ENCODE assay signal across 16 cellular contexts in genomic region chr12:25859976-25860375, GRCh38.
DNase-seq lines count a peak whose midpoint lies in the region; ATAC-seq lines count a peak whose summit lies in the region.
"Had no signal": no experiment of that assay in that cellular context is flagged by ENCODE, and none has a peak within 500 bp of the region (broad histone marks: within the 10 kb centered on the region; RNA-seq: fewer than 3 reads in every experiment).

No MANE protein-coding gene starts in this region.

- no peak overlapping the region for H3K4me3 ChIP-seq in CD4-positive, alpha-beta memory T cell (ENCODE audit: low read length in 2 of 2)
- H3K4me3 ChIP-seq: HAP-1 had no signal

- CTCF ChIA-PET in CD4-positive, alpha-beta memory T cell (lab: Charles Lee; ENCODE audit: partially characterized antibody), result no interaction called here

- H3K9me3 Mint-ChIP-seq in activated naive CD4-positive, alpha-beta T cell treated with anti-CD3 and anti-CD28 coated beads, Interleukin-2, amount 50 U/mL, for 72 hours, result peaks cover 0 to 12% of the 10 kb centered on the region in 2 donors
- H3K9me3 Mint-ChIP-seq in CD4-positive, alpha-beta memory T cell, result peaks cover 0 to 2% (median 0%) of the 10 kb centered on the region in 8 donors
- peaks cover 0 to 2% (median 0%) of the 10 kb centered on the region in 6 donors for H3K9me3 Mint-ChIP-seq in immature natural killer cell

- no peak for DNase-seq in activated naive CD4-positive, alpha-beta T cell treated with anti-CD3 and anti-CD28 coated beads, Interleukin-2, amount 50 U/mL, for 72 hours (ENCODE audit: low spot score in 2 of 2)
- no peak for DNase-seq in activated naive CD4-positive, alpha-beta T cell (lab: John Stamatoyannopoulos, UW)
- DNase-seq in CD4-positive, alpha-beta memory T cell, result peak in 3 of 5 donors; percentile 23 to 56 (median 28)
- DNase-seq in OCI-M1 (lab: John Stamatoyannopoulos, UW) (peak; percentile 39), immature natural killer cell (peak; percentile 19 to 48 (median 35)), ureter (ENCODE audit: low spot score) (no peak), NAMALWA (ENCODE audit: low spot score) (no peak)
- DNase-seq: C1 segment of cervical spinal cord, DMS53, KG1, NCI-H1048, NCI-H1436 treated with DMSO at 0.1 percent for 48 hours, NCI-H2029 treated with DMSO at 0.1 percent for 48 hours, NCI-H748 treated with DMSO at 0.1 percent for 48 hours had no signal

- H3K27ac ChIP-seq in CD4-positive, alpha-beta memory T cell (ENCODE audit: low read depth, low read length), result no peak overlapping the region

- no peaks in the 10 kb centered on the region for H3K36me3 Mint-ChIP-seq in activated naive CD4-positive, alpha-beta T cell treated with anti-CD3 and anti-CD28 coated beads, Interleukin-2, amount 50 U/mL, for 72 hours
- no peaks in the 10 kb centered on the region for H3K36me3 Mint-ChIP-seq in CD4-positive, alpha-beta memory T cell
- peaks cover 0 to 6% (median 0%) of the 10 kb centered on the region in 3 donors for H3K36me3 Mint-ChIP-seq in immature natural killer cell

- no peak overlapping the region for H3K4me3 Mint-ChIP-seq in CD4-positive, alpha-beta memory T cell
- no peak overlapping the region for H3K4me3 Mint-ChIP-seq in immature natural killer cell

- H3K27me3 Mint-ChIP-seq in CD4-positive, alpha-beta memory T cell, result peaks cover 1% of the 10 kb centered on the region in 2 donors
- peaks cover 0 to 12% (median 1%) of the 10 kb centered on the region in 3 donors for H3K27me3 Mint-ChIP-seq in immature natural killer cell (ENCODE audit: low read depth in 3 of 3)

- peaks cover 0 to 7% (median 1%) of the 10 kb centered on the region in 4 donors for H3K4me1 Mint-ChIP-seq in CD4-positive, alpha-beta memory T cell
- H3K4me1 Mint-ChIP-seq in immature natural killer cell, result peaks cover 5 to 19% of the 10 kb centered on the region in 2 donors

- no peaks in the 10 kb centered on the region for H3K9me3 ChIP-seq in CD4-positive, alpha-beta memory T cell (ENCODE audit: control insufficient read depth in 1 of 2, low read length in 2 of 2)
- H3K9me3 ChIP-seq: HAP-1 had no signal

- H3K4me1 ChIP-seq in CD4-positive, alpha-beta memory T cell (ENCODE audit: insufficient read depth, low read length), result no peaks in the 10 kb centered on the region

- H3K27ac Mint-ChIP-seq in activated naive CD4-positive, alpha-beta T cell treated with anti-CD3 and anti-CD28 coated beads, Interleukin-2, amount 50 U/mL, for 72 hours, result no peak overlapping the region
- H3K27ac Mint-ChIP-seq in CD4-positive, alpha-beta memory T cell, result no peak overlapping the region
- peak overlapping the region in 2 of 6 donors; percentile 20 to 74 for H3K27ac Mint-ChIP-seq in immature natural killer cell

- H3K36me3 ChIP-seq in CD4-positive, alpha-beta memory T cell (ENCODE audit: insufficient read depth, low read length), result no peaks in the 10 kb centered on the region
- H3K36me3 ChIP-seq: HAP-1 had no signal

- no peaks in the 10 kb centered on the region for H3K27me3 ChIP-seq in CD4-positive, alpha-beta memory T cell (ENCODE audit: insufficient read depth, low read length)

- intact Hi-C loops in CD4-positive, alpha-beta memory T cell (cut with micrococcal nuclease), result no loop called here

- POLR2A ChIA-PET in CD4-positive, alpha-beta memory T cell (lab: Charles Lee; ENCODE audit: partially characterized antibody), result no interaction called here

- peak; percentile 24 to 34 for ATAC-seq in activated naive CD4-positive, alpha-beta T cell treated with anti-CD3 and anti-CD28 coated beads, Interleukin-2, amount 50 U/mL, for 72 hours
- ATAC-seq in GM18519 (IDR thresholded peaks at IDR 0.05; ENCODE audit: low FRiP score, unreplicated experiment), result no peak

Comparison
In these comparisons a context has a peak if more than half of its experiments do, and no peak if none do; other contexts are left out.
1. DNase-seq: peak in CD4-positive, alpha-beta memory T cell (3 of 5), OCI-M1 (single experiment) and immature natural killer cell (3 of 3); none in activated naive CD4-positive, alpha-beta T cell treated with anti-CD3 and anti-CD28 coated beads, Interleukin-2, amount 50 U/mL, for 72 hours (0 of 2), activated naive CD4-positive, alpha-beta T cell (0 of 4), ureter (single experiment) and NAMALWA (single experiment).